7 cellular contexts compared by ENCODE assay signal in the genomic region with DNA sequence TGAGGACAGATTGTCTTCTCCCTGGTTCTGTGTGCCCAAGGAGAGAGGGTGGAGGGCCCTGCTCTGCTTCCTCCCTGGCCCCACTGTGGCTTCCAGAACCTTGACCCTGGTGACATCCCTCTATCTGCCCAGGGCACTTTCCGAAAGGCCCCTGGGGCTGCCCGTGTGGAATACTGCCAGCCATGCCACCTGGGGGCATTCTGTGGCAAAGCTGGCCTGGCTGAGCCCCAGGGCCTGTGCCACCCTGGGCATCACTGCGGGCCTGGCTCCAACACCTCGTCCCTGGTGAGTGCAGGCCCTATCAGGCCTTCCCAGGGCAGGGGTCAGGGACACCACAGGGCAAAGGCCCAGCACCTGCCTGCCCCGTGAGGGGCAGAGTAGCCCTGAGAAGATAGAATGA.
A peak's percentile ranks its signal among the peaks of the same experiment; 100 is the strongest.
DNase-seq lines count a peak whose midpoint lies in the region; ATAC-seq, FAIRE-seq and TF ChIP-seq lines count a peak whose summit lies in the region.
"Not testable (repeated sequence)": the region's sequence is repeated elsewhere in the genome, so short reads cannot be mapped to it uniquely, and the experiment has no call there.

No MANE protein-coding gene starts in this region.

- H3K9me3 ChIP-seq in body of pancreas; kidney (ENCODE audit: control insufficient read depth in 1 of 2, low read length in 2 of 2); suprapubic skin: not testable (repeated sequence)

- DNase-seq in body of pancreas, result peak; percentile 2 to 61 (median 18)
- DNase-seq in glomerular visceral epithelial cell (ENCODE audit: extremely low spot score), result peak; percentile 0
- peak; percentile 17 for DNase-seq in kidney
- DNase-seq in mesenteric fat pad (ENCODE audit: low spot score), result peak; percentile 60
- peak; percentile 31 for DNase-seq in posterior vena cava (ENCODE audit: low spot score)
- peak; percentile 26 to 49 for DNase-seq in suprapubic skin (ENCODE audit: low spot score in 2 of 2)
- not testable (repeated sequence) for DNase-seq in urothelium cell line (ENCODE audit: low spot score)

- not testable (repeated sequence) for H3K4me1 ChIP-seq in body of pancreas; kidney (ENCODE audit: control insufficient read depth in 1 of 2, insufficient read depth in 1 of 2, low read depth in 1 of 2, low read length in 2 of 2); suprapubic skin

- not testable (repeated sequence) for TF ChIP-seq CTCF in body of pancreas (IDR thresholded peaks at IDR 0.05); kidney (IDR thresholded peaks at IDR 0.05; ENCODE audit: borderline replicate concordance, extremely low read depth, insufficient read depth); suprapubic skin (IDR thresholded peaks at IDR 0.05)

- H3K9ac ChIP-seq in kidney (ENCODE audit: low read length in 2 of 2), result not testable (repeated sequence)

- H3K27me3 ChIP-seq in body of pancreas, suprapubic skin: not testable (repeated sequence)

- 20% methylated on average over 2 of the region's 5 CpGs; no CpG with 5 or more reads in 1 of the 2 donors for WGBS in body of pancreas, 2 donors
- no CpG with 5 or more reads among the region's 5 CpGs for WGBS in suprapubic skin

- TF ChIP-seq POLR2A in body of pancreas (IDR thresholded peaks at IDR 0.05); suprapubic skin (IDR thresholded peaks at IDR 0.05): not testable (repeated sequence)

- H3K4me3 ChIP-seq in body of pancreas; kidney (ENCODE audit: low read length in 2 of 2); suprapubic skin: not testable (repeated sequence)

- not testable (repeated sequence) for H3K36me3 ChIP-seq in body of pancreas (replicated peaks in 1 of 2; ENCODE audit: insufficient read depth in 1 of 2, low read depth in 2 of 2); kidney (ENCODE audit: control insufficient read depth in 1 of 2, insufficient read depth in 2 of 2, low read length in 2 of 2); suprapubic skin

- ATAC-seq in body of pancreas, result peak; percentile 2

- H3K27ac ChIP-seq in body of pancreas; kidney (ENCODE audit: low read depth in 2 of 2, low read length in 2 of 2); suprapubic skin: not testable (repeated sequence)

- not testable (repeated sequence) for FAIRE-seq in kidney (lab: Jason Lieb, UNC)
- peak; percentile 27 for FAIRE-seq in urothelium cell line (lab: Jason Lieb, UNC)

- intact Hi-C loops in body of pancreas (cut with DNase I); kidney (cut with DNase I); posterior vena cava (cut with DNase I): not testable (repeated sequence)

- TF ChIP-seq EP300 in suprapubic skin (IDR thresholded peaks at IDR 0.05), result not testable (repeated sequence)
